ENCODE assay signal across 9 cellular contexts in the genomic region with DNA sequence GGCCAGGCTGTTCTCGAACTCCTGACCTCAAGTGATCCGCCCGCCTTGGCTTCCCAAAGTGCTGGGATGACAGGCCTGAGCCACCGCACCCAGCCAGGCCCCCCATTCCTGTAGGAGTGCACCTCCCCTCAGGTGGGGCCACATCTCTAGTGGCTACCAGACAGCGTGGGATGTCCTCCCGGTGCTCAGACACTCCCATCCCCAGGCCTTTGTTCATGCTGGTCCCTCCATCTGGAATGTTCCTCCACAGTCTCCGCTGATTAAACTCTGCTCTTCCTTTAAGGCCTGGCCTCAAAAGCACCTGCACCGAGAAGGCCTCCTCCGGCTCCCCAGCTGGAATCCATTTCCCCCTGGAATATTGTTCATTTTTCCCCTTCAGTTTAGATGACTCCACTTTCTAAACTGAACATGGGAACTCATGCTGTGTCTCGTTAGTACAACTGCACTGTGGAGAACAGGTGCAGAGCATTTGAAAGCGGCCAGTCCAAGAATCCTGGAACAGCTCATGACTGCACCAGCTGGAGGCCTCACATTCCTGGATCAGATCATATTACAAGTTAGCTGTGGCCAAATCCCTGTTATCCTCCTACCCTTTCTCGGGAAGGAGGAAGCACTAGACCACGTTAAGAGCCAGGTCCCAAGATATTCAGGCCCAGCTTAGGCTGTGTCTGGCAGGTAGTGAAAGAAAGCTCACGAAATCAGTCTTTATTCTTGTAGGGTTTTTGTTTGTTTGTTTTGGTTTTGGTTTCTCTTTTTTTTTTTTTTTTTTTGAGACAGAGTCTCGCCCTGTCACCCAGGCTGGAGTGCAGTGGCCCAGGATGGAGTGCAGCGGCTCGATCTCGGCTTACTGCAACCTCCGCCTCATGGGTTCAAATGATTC. TPM values are rescaled to one million over a fixed set of nuclear protein-coding genes. Genes with fewer than 3 reads are reported as not detected.
DNase-seq lines count a peak whose midpoint lies in the region; ATAC-seq, FAIRE-seq and TF ChIP-seq lines count a peak whose summit lies in the region.
"Had no signal": no experiment of that assay in that cellular context is flagged by ENCODE, and none has a peak within 500 bp of the region (broad histone marks: within the 10 kb centered on the region; RNA-seq: fewer than 3 reads in every experiment).

No MANE protein-coding gene starts in this region.

- peak; percentile 68 for DNase-seq in COLO668 (lab: John Stamatoyannopoulos, UW; ENCODE audit: unreplicated experiment)
- DNase-seq in NCI-H146 treated with DMSO at 0.1 percent for 48 hours (lab: John Stamatoyannopoulos, UW; ENCODE audit: unreplicated experiment) = peak; percentile 89
- peak; percentile 83 for DNase-seq in astrocyte of the spinal cord (ENCODE audit: low read depth, low spot score)
- DNase-seq in iPS-NIHi7 (ENCODE audit: extremely low spot score) = peak; percentile 65
- peak; percentile 59 for DNase-seq in superior temporal gyrus (ENCODE audit: extremely low spot score)
- DNase-seq in midbrain (lab: John Stamatoyannopoulos, UW) = no peak
- DNase-seq in frontal cortex (ENCODE audit: low spot score in 2 of 2) = no peak
- no peak for DNase-seq in natural killer cell treated with Interleukin-12 subunit alpha and Interleukin-12 subunit beta and Interleukin-15 and Interleukin-18, amount 100 ng/mL, for 72 hours (ENCODE audit: low spot score)

- peak overlapping the region in 1 of 2 donors; percentile 54 for H3K27ac Mint-ChIP-seq in natural killer cell treated with Interleukin-12 subunit alpha and Interleukin-12 subunit beta and Interleukin-15 and Interleukin-18, amount 100 ng/mL, for 72 hours
- H3K27ac Mint-ChIP-seq: activated naive CD8-positive, alpha-beta T cell had no signal

- no peaks in the 10 kb centered on the region for H3K27me3 Mint-ChIP-seq in natural killer cell treated with Interleukin-12 subunit alpha and Interleukin-12 subunit beta and Interleukin-15 and Interleukin-18, amount 100 ng/mL, for 72 hours
- H3K27me3 Mint-ChIP-seq: activated naive CD8-positive, alpha-beta T cell had no signal

- H3K4me3 Mint-ChIP-seq in natural killer cell treated with Interleukin-12 subunit alpha and Interleukin-12 subunit beta and Interleukin-15 and Interleukin-18, amount 100 ng/mL, for 72 hours = no peak overlapping the region
- H3K4me3 Mint-ChIP-seq: activated naive CD8-positive, alpha-beta T cell had no signal

- H3K36me3 Mint-ChIP-seq in natural killer cell treated with Interleukin-12 subunit alpha and Interleukin-12 subunit beta and Interleukin-15 and Interleukin-18, amount 100 ng/mL, for 72 hours = no peaks in the 10 kb centered on the region
- H3K36me3 Mint-ChIP-seq: activated naive CD8-positive, alpha-beta T cell had no signal

- ATAC-seq in natural killer cell treated with Interleukin-12 subunit alpha and Interleukin-12 subunit beta and Interleukin-15 and Interleukin-18, amount 100 ng/mL, for 72 hours = no peak

- no peaks in the 10 kb centered on the region for H3K9me3 Mint-ChIP-seq in natural killer cell treated with Interleukin-12 subunit alpha and Interleukin-12 subunit beta and Interleukin-15 and Interleukin-18, amount 100 ng/mL, for 72 hours

- TF ChIP-seq CTCF in astrocyte of the spinal cord (IDR thresholded peaks at IDR 0.05; ENCODE audit: low read depth, low read length) = no peak

- no peak for FAIRE-seq in frontal cortex (lab: Jason Lieb, UNC)

- H3K4me3 ChIP-seq in astrocyte of the spinal cord (ENCODE audit: low read depth, low read length) = no peak overlapping the region

- in situ Hi-C loops in astrocyte of the spinal cord (cut with HindIII; ENCODE audit: low sequenced_read_pairs) = no loop called here

- peaks cover 2 to 4% of the 10 kb centered on the region in 2 donors for H3K4me1 Mint-ChIP-seq in natural killer cell treated with Interleukin-12 subunit alpha and Interleukin-12 subunit beta and Interleukin-15 and Interleukin-18, amount 100 ng/mL, for 72 hours (ENCODE audit: low read depth in 2 of 2)

RNA-seq across cellular contexts. Expression of a gene that starts 10.8 kb away (rescaled TPM):
- total RNA-seq in frontal cortex = 117 TPM
- total RNA-seq in natural killer cell treated with Interleukin-12 subunit alpha and Interleukin-12 subunit beta and Interleukin-15 and Interleukin-18, amount 100 ng/mL, for 72 hours = 100 to 1,000 TPM; 122 to 246 TPM

Comparison
In these comparisons a context has a peak if more than half of its experiments do, and no peak if none do; other contexts are left out.
1. DNase-seq: peak in COLO668 (single experiment), NCI-H146 treated with DMSO at 0.1 percent for 48 hours (single experiment), astrocyte of the spinal cord (single experiment), iPS-NIHi7 (single experiment) and superior temporal gyrus (single experiment); none in midbrain (single experiment), frontal cortex (0 of 2) and natural killer cell treated with Interleukin-12 subunit alpha and Interleukin-12 subunit beta and Interleukin-15 and Interleukin-18, amount 100 ng/mL, for 72 hours (single experiment).